20 cellular contexts compared by ENCODE assay signal in genomic region chr4:7531640-7531994, GRCh38.
DNase-seq lines count a peak whose midpoint lies in the region; ATAC-seq, FAIRE-seq and TF ChIP-seq lines count a peak whose summit lies in the region.
"Had no signal": no experiment of that assay in that cellular context is flagged by ENCODE, and none has a peak within 500 bp of the region (broad histone marks: within the 10 kb centered on the region; RNA-seq: fewer than 3 reads in every experiment).

No MANE protein-coding gene starts in this region.

- H2BK15ac ChIP-seq in H1 (ENCODE audit: low read length) (no peak overlapping the region), neuronal stem cell (ENCODE audit: low read length) (peak overlapping the region; percentile 30)

- H3K4me1 ChIP-seq in H1 (replicated peaks in 1 of 4; ENCODE audit: control insufficient read depth in 3 of 4, insufficient read depth in 4 of 4, low read length in 3 of 4) = peaks cover 4 to 26% (median 15%) of the 10 kb centered on the region in 4 experiments
- peaks cover 0 to 34% of the 10 kb centered on the region in 2 donors for H3K4me1 ChIP-seq in neuronal stem cell (ENCODE audit: control insufficient read depth in 2 of 2, insufficient read depth in 1 of 2, low read depth in 1 of 2, low read length in 2 of 2)
- H3K4me1 ChIP-seq: BE2C had no signal

- CTCF ChIA-PET in H1 (lab: Charles Lee; ENCODE audit: partially characterized antibody) = interaction anchor here (0.5 to 3.2 kb wide), 11 partner anchors 8 to 409 kb away, joined by 3 to 16 read pairs (median 3); partner anchors contain the start of gene PSAPL1

- no peak overlapping the region for H3K56ac ChIP-seq in H1 (replicated peaks; ENCODE audit: insufficient read length, low read depth, low read length)

- no peak overlapping the region for H3K14ac ChIP-seq in H1 (ENCODE audit: insufficient read length)
- H3K14ac ChIP-seq in neuronal stem cell (ENCODE audit: low read length) = peak overlapping the region; percentile 58

- H3K79me1 ChIP-seq in H1 (ENCODE audit: low read depth, low read length) (no peaks in the 10 kb centered on the region), neuronal stem cell (ENCODE audit: low read depth, low read length) (no peaks in the 10 kb centered on the region)

- no peak for TF ChIP-seq EP300 in H1 (IDR thresholded peaks at IDR 0.05; ENCODE audit: borderline replicate concordance in 1 of 2, low read depth in 2 of 2, low read length in 2 of 2)

- H3K36me3 ChIP-seq in H7 (replicated peaks; ENCODE audit: control insufficient read depth, insufficient read depth, low read length) (no peaks in the 10 kb centered on the region), H1 (ENCODE audit: control insufficient read depth in 2 of 4, insufficient read depth in 4 of 4, low read length in 3 of 4) (no peaks in the 10 kb centered on the region), neuronal stem cell (replicated peaks in 1 of 2; ENCODE audit: control insufficient read depth in 2 of 2, insufficient read depth in 2 of 2, low read length in 2 of 2) (no peaks in the 10 kb centered on the region)
- H3K36me3 ChIP-seq: BE2C had no signal

- no peaks in the 10 kb centered on the region for H4K20me1 ChIP-seq in H1 (replicated peaks in 1 of 2; ENCODE audit: control insufficient read depth in 1 of 2, insufficient read depth in 2 of 2, low read length in 2 of 2)

- H2BK5ac ChIP-seq in H1 (ENCODE audit: low read depth, low read length) (0 out of 2 replicates have a peak overlapping the region, but pooled peaks have one; percentile 24), neuronal stem cell (ENCODE audit: low read length) (no peak overlapping the region)

- H2AK5ac ChIP-seq in H1 (ENCODE audit: low read depth, low read length) = no peak overlapping the region
- H2AK5ac ChIP-seq in neuronal stem cell (ENCODE audit: low read depth, low read length) = peak overlapping the region; percentile 48

- H3K4ac ChIP-seq in H1 (replicated peaks; ENCODE audit: insufficient read length, low read depth, low read length) (no peak overlapping the region), neuronal stem cell (ENCODE audit: low read length) (peak overlapping the region; percentile 12)

- peak; percentile 36 for FAIRE-seq in H1 (lab: Jason Lieb, UNC)
- FAIRE-seq: A204.1, D721Med, GM12892, GM19239, H54 had no signal

- peak overlapping the region; percentile 1 for H4K91ac ChIP-seq in H1 (replicated peaks; ENCODE audit: insufficient read length, low read length)
- no peak overlapping the region for H4K91ac ChIP-seq in neuronal stem cell (ENCODE audit: low read depth, low read length, poor library complexity)

- no peak for TF ChIP-seq CTCF in H1 (IDR thresholded peaks at IDR 0.05; ENCODE audit: control extremely low read depth in 1 of 3, insufficient read depth in 1 of 3, low read depth in 1 of 3, low read length in 3 of 3)

- H2BK120ac ChIP-seq in H1 (replicated peaks; ENCODE audit: low read depth, low read length) (no peak overlapping the region), neuronal stem cell (ENCODE audit: low read depth, low read length) (peak overlapping the region; percentile 58)

- H4K8ac ChIP-seq in H1 (ENCODE audit: extremely low read depth, insufficient read depth, low read length) (no peak overlapping the region), neuronal stem cell (ENCODE audit: low read depth, low read length) (peak overlapping the region; percentile 94)

- H3K9ac ChIP-seq in H1 (replicated peaks in 1 of 4; ENCODE audit: extremely low read depth in 1 of 4, low read depth in 3 of 4, low read length in 3 of 4) = no peak overlapping the region
- H3K9ac ChIP-seq in neuronal stem cell (ENCODE audit: low read depth, low read length, poor library complexity) = no peak overlapping the region

- no peak overlapping the region for H3K27ac ChIP-seq in H1 (ENCODE audit: low read depth, low read length)
- H3K27ac ChIP-seq in neuronal stem cell (replicated peaks; ENCODE audit: low read length) = no peak overlapping the region

- peaks cover 2 to 3% of the 10 kb centered on the region in 2 experiments; a peak in 2 of 4 replicates for H3K9me3 ChIP-seq in H1 (ENCODE audit: insufficient read depth in 2 of 2, low read depth in 1 of 2, low read length in 1 of 2)
- peaks cover 0 to 2% of the 10 kb centered on the region in 2 donors for H3K9me3 ChIP-seq in neuronal stem cell (replicated peaks in 1 of 2; ENCODE audit: control insufficient read depth in 2 of 2, insufficient read depth in 1 of 2, low read depth in 1 of 2, low read length in 2 of 2)
- H3K9me3 ChIP-seq: BE2C had no signal

- ATAC-seq in GM21528 (IDR thresholded peaks at IDR 0.05; ENCODE audit: low FRiP score, unreplicated experiment) = no peak
- ATAC-seq: CD8-positive, alpha-beta T cell had no signal

- no peaks in the 10 kb centered on the region for H3K79me2 ChIP-seq in H1 (ENCODE audit: control insufficient read depth in 1 of 2, insufficient read depth in 2 of 2, low read length in 2 of 2)

- TF ChIP-seq POLR2A in H1 (IDR thresholded peaks at IDR 0.05; ENCODE audit: control extremely low read depth in 1 of 2, low read depth in 2 of 2, low read length in 2 of 2) = no peak

- H3K27me3 ChIP-seq in H7 (ENCODE audit: control insufficient read depth, insufficient read depth, low read length) (no peaks in the 10 kb centered on the region), H1 (replicated peaks in 1 of 4; ENCODE audit: control insufficient read depth in 3 of 4, extremely low read depth in 1 of 4, insufficient read depth in 3 of 4, low read length in 3 of 4) (no peaks in the 10 kb centered on the region), neuronal stem cell (ENCODE audit: control insufficient read depth in 3 of 3, insufficient read depth in 3 of 3, low read depth in 1 of 3, low read length in 3 of 3) (peaks cover 0 to 22% (median 0%) of the 10 kb centered on the region in 3 experiments)
- H3K27me3 ChIP-seq: BE2C had no signal

- peak in 1 of 2 experiments; percentile 6; a peak in 1 of 4 replicates for TF ChIP-seq RAD21 in H1 (IDR thresholded peaks at IDR 0.05 in 1 of 2, conservative IDR thresholded peaks at IDR 0.05 in 1 of 2; ENCODE audit: low read depth in 2 of 2, low read length in 2 of 2)

- peak; percentile 74 for DNase-seq in H7
- DNase-seq in H1 (ENCODE audit: low read depth in 1 of 2, low spot score in 2 of 2) = no peak
- peak; percentile 81 for DNase-seq in left kidney (ENCODE audit: low read depth, low spot score)
- no peak for DNase-seq in neuronal stem cell (ENCODE audit: low spot score)
- no peak for DNase-seq in activated CD4-positive, CD25-positive, alpha-beta regulatory T cell treated with anti-CD3 and anti-CD28 coated beads, Interleukin-2, amount 50 U/mL, for 72 hours
- no peak for DNase-seq in central memory CD4-positive, alpha-beta T cell
- DNase-seq in activated naive CD4-positive, alpha-beta T cell treated with anti-CD3 and anti-CD28 coated beads, Interleukin-2, amount 50 U/mL, for 16 hours = no peak
- DNase-seq: BE2C; CD8-positive, alpha-beta T cell; COR-L47; DMS153; DMS79 treated with DMSO at 0.1 percent for 48 hours; EL; GDM1 had no signal

- H3K23ac ChIP-seq in H1 (ENCODE audit: insufficient read length) = no peak overlapping the region
- peak overlapping the region; percentile 27 for H3K23ac ChIP-seq in neuronal stem cell (ENCODE audit: low read depth, low read length, poor library complexity)

- H3K23me2 ChIP-seq in H1 (ENCODE audit: low read depth, low read length) = no peaks in the 10 kb centered on the region

- H3K4me3 ChIP-seq in H7 (ENCODE audit: insufficient read depth, low read depth, low read length) (no peak overlapping the region), H1 (ENCODE audit: extremely low read depth in 1 of 4, insufficient read depth in 2 of 4, low read depth in 3 of 4, low read length in 4 of 4) (no peak overlapping the region), neuronal stem cell (ENCODE audit: low read length in 2 of 2) (no peak overlapping the region)

- H4K5ac ChIP-seq in H1 (ENCODE audit: insufficient read length, low read depth, low read length) = no peak overlapping the region

- H2BK20ac ChIP-seq in H1 (ENCODE audit: low read length) = no peak overlapping the region

- 0 out of 2 replicates have a peak overlapping the region, but pooled peaks have one; percentile 4 for H2BK12ac ChIP-seq in H1 (ENCODE audit: low read depth, low read length)
- no peak overlapping the region for H2BK12ac ChIP-seq in neuronal stem cell (ENCODE audit: low read length)

- H3K4me2 ChIP-seq in H1 (ENCODE audit: insufficient read depth in 1 of 2, low read depth in 2 of 2, low read length in 2 of 2) = peak overlapping the region in 1 of 2 experiments; percentile 1; a peak in 1 of 4 replicates
- H3K4me2 ChIP-seq in neuronal stem cell (ENCODE audit: insufficient read depth, low read length, poor library complexity, severe bottlenecking) = no peak overlapping the region

- WGBS in H1 (ENCODE audit: extremely low coverage in 1 of 2, insufficient coverage in 1 of 2, insufficient read length in 1 of 2, insufficient replicate concordance in 2 of 2, low coverage in 1 of 2, low lambda C conversion rate in 2 of 2, missing lambda C conversion rate in 1 of 2), 2 experiments = 66% methylated on average over 8 of the region's 8 CpGs; no CpG with 5 or more reads in 1 of the 2 experiments
- WGBS in neuronal stem cell (ENCODE audit: extremely low coverage in 2 of 2, insufficient read length in 2 of 2, insufficient replicate concordance in 1 of 2), 2 donors = no CpG with 5 or more reads among the region's 8 CpGs

- POLR2A ChIA-PET in H1 (lab: Charles Lee; ENCODE audit: partially characterized antibody) = no interaction called here

- H3K18ac ChIP-seq in H1 (ENCODE audit: extremely low read depth, low read length) (peak overlapping the region; percentile 5; the same call in 1 of the 2 replicates), neuronal stem cell (ENCODE audit: low read length) (peak overlapping the region; percentile 69)

- no peak overlapping the region for H2AFZ ChIP-seq in H1 (ENCODE audit: low read length)
- no peak overlapping the region for H2AFZ ChIP-seq in neuronal stem cell (ENCODE audit: low read length)

TF ChIP-seq in H1, 55 proteins besides CTCF, POLR2A, EP300 and RAD21 (continues in another document):
- TF ChIP-seq ATF2 (IDR thresholded peaks at IDR 0.05; ENCODE audit: low read length) (no peak), TEAD4 (IDR thresholded peaks at IDR 0.05; ENCODE audit: low read depth, low read length) (peak; percentile 40; the same call in 1 of the 2 replicates)

Comparison
In these comparisons a context has a peak if more than half of its experiments do, and no peak if none do; other contexts are left out.
1. DNase-seq: peak in H7 (single experiment) and left kidney (single experiment); none in H1 (0 of 2), neuronal stem cell (single experiment), activated CD4-positive, CD25-positive, alpha-beta regulatory T cell treated with anti-CD3 and anti-CD28 coated beads, Interleukin-2, amount 50 U/mL, for 72 hours (single experiment), central memory CD4-positive, alpha-beta T cell (single experiment) and activated naive CD4-positive, alpha-beta T cell treated with anti-CD3 and anti-CD28 coated beads, Interleukin-2, amount 50 U/mL, for 16 hours (single experiment).